ENCODE assay signal across 8 cellular contexts in the genomic region with DNA sequence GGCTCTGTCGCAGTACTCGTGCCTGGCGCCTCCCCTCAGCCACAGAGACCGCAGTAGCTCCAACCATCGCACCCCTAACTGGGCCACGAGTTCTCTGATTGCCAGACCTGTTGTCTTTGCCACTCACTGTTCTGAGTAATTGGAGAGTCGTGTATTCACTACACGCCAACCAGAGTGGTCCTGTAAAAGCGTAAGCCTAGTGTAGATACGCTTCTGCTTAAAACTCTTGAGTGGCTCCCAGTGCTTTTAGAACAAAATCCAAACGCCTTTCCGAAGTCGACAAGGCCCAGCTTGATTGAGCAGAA. TPM values are rescaled to one million over a fixed set of nuclear protein-coding genes. Genes with fewer than 3 reads are reported as not detected.
DNase-seq lines count a peak whose midpoint lies in the region; ATAC-seq and TF ChIP-seq lines count a peak whose summit lies in the region.

No MANE protein-coding gene starts in this region.

- peaks cover 67% of the 10 kb centered on the region for H3K79me2 ChIP-seq in SU-DHL-6 (ENCODE audit: insufficient read depth, low read length)

- H4K20me1 ChIP-seq in SU-DHL-6 (ENCODE audit: low read depth, low read length), result no peaks in the 10 kb centered on the region

- H3K27me3 ChIP-seq in heart right ventricle, result no peaks in the 10 kb centered on the region
- H3K27me3 ChIP-seq in SU-DHL-6 (ENCODE audit: low read length), result no peaks in the 10 kb centered on the region
- H3K27me3 ChIP-seq in sigmoid colon, result no peaks in the 10 kb centered on the region

- 0 out of 2 replicates have a peak, but pooled peaks cover 7% of the 10 kb centered on the region for H3F3A ChIP-seq in SU-DHL-6 (ENCODE audit: insufficient read depth)

- TF ChIP-seq CTCF in heart right ventricle (IDR thresholded peaks at IDR 0.05) (no peak), SU-DHL-6 (IDR thresholded peaks at IDR 0.05; ENCODE audit: insufficient read depth, low read length, poor library complexity, severe bottlenecking) (no peak), fibroblast of mammary gland (conservative IDR thresholded peaks at IDR 0.05; ENCODE audit: control insufficient read depth, insufficient read depth, low read depth, low read length) (no peak), sigmoid colon (IDR thresholded peaks at IDR 0.05) (no peak)

- WGBS in heart right ventricle, 2 donors, result 0 to 1% methylated on average over 13 of the region's 13 CpGs
- WGBS in sigmoid colon, 2 donors, result 0 to 1% methylated on average over 13 of the region's 13 CpGs

- H3K4me3 ChIP-seq in heart right ventricle, result peak overlapping the region; percentile 68 to 98 (median 91)
- H3K4me3 ChIP-seq in SU-DHL-6 (ENCODE audit: insufficient read depth, low read length, poor library complexity, severe bottlenecking), result peak overlapping the region; percentile 80
- peak overlapping the region; percentile 97 for H3K4me3 ChIP-seq in fibroblast of mammary gland (ENCODE audit: control insufficient read depth, low read depth, low read length)
- H3K4me3 ChIP-seq in sigmoid colon, result peak overlapping the region; percentile 67 to 88 (median 73)

- H3K9ac ChIP-seq in SU-DHL-6 (ENCODE audit: low read length), result peak overlapping the region; percentile 91

- peak overlapping the region in 9 of 10 donors; percentile 52 to 90 (median 86) for H3K27ac ChIP-seq in heart right ventricle
- peak overlapping the region; percentile 42 for H3K27ac ChIP-seq in SU-DHL-6 (ENCODE audit: low read depth, low read length)
- peak overlapping the region; percentile 79 to 84 (median 80) for H3K27ac ChIP-seq in sigmoid colon

- no peaks in the 10 kb centered on the region for H3K9me3 ChIP-seq in heart right ventricle
- no peaks in the 10 kb centered on the region for H3K9me3 ChIP-seq in SU-DHL-6 (ENCODE audit: insufficient read depth, low read length)
- no peaks in the 10 kb centered on the region for H3K9me3 ChIP-seq in sigmoid colon

- H3K4me2 ChIP-seq in SU-DHL-6 (ENCODE audit: low read depth, low read length, poor library complexity, severe bottlenecking), result peak overlapping the region; percentile 95

- intact Hi-C loops in heart right ventricle (cut with DNase I), result loop anchor here in 7 of 10 donors (2.0 to 5.0 kb wide), 3 partner anchors 22 to 49 kb away; partner anchors contain the start of gene SLC7A6 (in 7 of the 7)
- intact Hi-C loops in left ventricle myocardium superior (cut with micrococcal nuclease), result loop anchor here (5.0 kb wide), 1 partner anchor 44 kb away; no protein-coding TSS in a partner anchor
- intact Hi-C loops in sigmoid colon (cut with DNase I), result loop anchor here (5.0 kb wide), 1 partner anchor 49 kb away; the partner anchor contains the start of gene SLC7A6

- no peak for TF ChIP-seq POLR2A in sigmoid colon (IDR thresholded peaks at IDR 0.05)

- H2AFZ ChIP-seq in SU-DHL-6 (ENCODE audit: low read depth, low read length, severe bottlenecking), result peak overlapping the region; percentile 65

- no peak for TF ChIP-seq EP300 in sigmoid colon (IDR thresholded peaks at IDR 0.05)

- ATAC-seq in heart right ventricle (no peak), left ventricle myocardium superior (no peak), HG02588 (IDR thresholded peaks at IDR 0.05; ENCODE audit: unreplicated experiment) (no peak)

- no peaks in the 10 kb centered on the region for H3K9me2 ChIP-seq in SU-DHL-6 (replicated peaks; ENCODE audit: insufficient read depth, low read length)

- DNase-seq in heart right ventricle (no peak), left ventricle myocardium superior (no peak), fibroblast of mammary gland (ENCODE audit: low read depth) (peak; percentile 35), sigmoid colon (no peak), kidney tubule cell (ENCODE audit: low spot score) (no peak), NCI-H1417 (lab: John Stamatoyannopoulos, UW) (no peak)

- peaks cover 0 to 68% (median 20%) of the 10 kb centered on the region in 9 donors for H3K36me3 ChIP-seq in heart right ventricle
- H3K36me3 ChIP-seq in SU-DHL-6 (ENCODE audit: low read length), result peaks cover 10% of the 10 kb centered on the region; the same call in 1 of the 2 replicates
- H3K36me3 ChIP-seq in sigmoid colon, result peaks cover 4 to 39% (median 6%) of the 10 kb centered on the region in 4 donors

- peaks cover 12 to 45% (median 34%) of the 10 kb centered on the region in 9 donors for H3K4me1 ChIP-seq in heart right ventricle
- peaks cover 0 to 32% (median 26%) of the 10 kb centered on the region in 4 donors for H3K4me1 ChIP-seq in sigmoid colon

RNA-seq across cellular contexts. Expression of gene PRMT7, which starts 0.4 kb away (rescaled TPM):
- total RNA-seq in heart right ventricle (10 to 100 TPM; 22.0 to 39.2 (median 30.7) TPM), left ventricle myocardium superior (30.9 TPM), sigmoid colon (10 to 100 TPM; 34.6 to 51.0 (median 45.6) TPM)
- polyA plus RNA-seq in heart right ventricle (10 to 100 TPM; 18.1 to 57.8 TPM), sigmoid colon (10 to 100 TPM; 12.0 to 40.7 (median 19.0) TPM)

RNA-seq across cellular contexts. Expression of gene SLC7A6OS, which starts 0.5 kb away (rescaled TPM):
- 10 to 100 TPM in 9 of 10 donors, 1 to 10 TPM in 1; 9.9 to 14.4 (median 12.8) TPM for total RNA-seq in heart right ventricle
- polyA plus RNA-seq in heart right ventricle, result 1 to 10 TPM; 7.3 to 9.6 TPM
- total RNA-seq in left ventricle myocardium superior, result 14.2 TPM
- 10 to 100 TPM in 3 of 4 donors, 1 to 10 TPM in 1; 9.5 to 20.8 (median 11.8) TPM for total RNA-seq in sigmoid colon
- polyA plus RNA-seq in sigmoid colon, result 1 to 10 TPM; 4.8 to 10.0 (median 6.5) TPM

RNA-seq across cellular contexts. Expression of gene SLC7A6, which starts 46.9 kb away (rescaled TPM):
- total RNA-seq in heart right ventricle (10 to 100 TPM; 28.4 to 59.2 (median 42.4) TPM), left ventricle myocardium superior (38.2 TPM), sigmoid colon (10 to 100 TPM; 26.8 to 40.7 (median 35.1) TPM)
- polyA plus RNA-seq in heart right ventricle (10 to 100 TPM; 22.6 to 85.6 TPM), sigmoid colon (10 to 100 TPM in 1 of 3 donors, 1 to 10 TPM in 2; 1.8 to 22.5 (median 2.5) TPM)
